In genomic region chr1:179311149-179311700, GRCh38 we compare ENCODE assay signal across 30 cellular contexts. TPM values are rescaled to one million over a fixed set of nuclear protein-coding genes. Genes with fewer than 3 reads are reported as not detected.
DNase-seq lines count a peak whose midpoint lies in the region; FAIRE-seq and TF ChIP-seq lines count a peak whose summit lies in the region.
"Had no signal": no experiment of that assay in that cellular context is flagged by ENCODE, and none has a peak within 500 bp of the region (broad histone marks: within the 10 kb centered on the region; RNA-seq: fewer than 3 reads in every experiment).

No MANE protein-coding gene starts in this region.

- intact Hi-C loops in left ventricle myocardium inferior (cut with micrococcal nuclease), result no loop called here
- intact Hi-C loops in cardiac septum (cut with DNase I), result no loop called here
- intact Hi-C loops in kidney (cut with DNase I), result no loop called here
- intact Hi-C loops in vagina (cut with DNase I), result no loop called here
- intact Hi-C loops in ovary (cut with DNase I), result loop anchor here in 1 of 4 donors (10.0 kb wide), 1 partner anchor 1054 kb away; no protein-coding TSS in a partner anchor

- no peak overlapping the region for H3K4me3 ChIP-seq in left ventricle myocardium inferior
- H3K4me3 ChIP-seq in astrocyte (ENCODE audit: insufficient read depth, low read depth, low read length), result no peak overlapping the region
- no peak overlapping the region for H3K4me3 ChIP-seq in kidney (ENCODE audit: low read length in 2 of 2)
- H3K4me3 ChIP-seq in vagina, result no peak overlapping the region
- no peak overlapping the region for H3K4me3 ChIP-seq in ovary
- H3K4me3 ChIP-seq: BLaER1 treated with 17β-estradiol and CSF1 and Interleukin-3, amounts not matched to agents 10 nM and 100 nM; dorsolateral prefrontal cortex; GM23338; left lung; Peyer's patch; prostate gland; SK-N-MC; upper lobe of left lung had no signal

- H2AFZ ChIP-seq in astrocyte (ENCODE audit: low read depth, low read length), result no peak overlapping the region
- H2AFZ ChIP-seq: GM23338 had no signal

- H3K27me3 ChIP-seq in left ventricle myocardium inferior (ENCODE audit: low read depth) (no peaks in the 10 kb centered on the region), astrocyte (ENCODE audit: insufficient read depth, low read length) (no peaks in the 10 kb centered on the region), vagina (no peaks in the 10 kb centered on the region), ovary (no peaks in the 10 kb centered on the region)
- H3K27me3 ChIP-seq: BLaER1 treated with 17β-estradiol and CSF1 and Interleukin-3, amounts not matched to agents 10 nM and 100 nM; dorsolateral prefrontal cortex; left lung; Peyer's patch; upper lobe of left lung had no signal

- H3K4me3 Mint-ChIP-seq in astrocyte (ENCODE audit: unreplicated experiment), result no peak overlapping the region
- H3K4me3 Mint-ChIP-seq: activated CD4-positive, alpha-beta T cell treated with anti-CD3 and anti-CD28 coated beads for 36 hours; GM23338; T-helper 17 cell had no signal

- peaks cover 24% of the 10 kb centered on the region for H3K4me1 Mint-ChIP-seq in astrocyte (ENCODE audit: low read depth, unreplicated experiment)
- H3K4me1 Mint-ChIP-seq: GM23338 had no signal

- FAIRE-seq in astrocyte (lab: Jason Lieb, UNC) (no peak), kidney (lab: Jason Lieb, UNC) (peak; percentile 87)
- FAIRE-seq: endothelial cell of umbilical vein had no signal

- H3K27ac ChIP-seq in left ventricle myocardium inferior (replicated peaks), result peak overlapping the region; percentile 41
- peak overlapping the region; percentile 69 for H3K27ac ChIP-seq in astrocyte (ENCODE audit: low read depth, low read length)
- no peak overlapping the region for H3K27ac ChIP-seq in kidney (ENCODE audit: low read depth in 2 of 2, low read length in 2 of 2)
- H3K27ac ChIP-seq in vagina, result peak overlapping the region; percentile 56
- no peak overlapping the region for H3K27ac ChIP-seq in ovary
- H3K27ac ChIP-seq: dorsolateral prefrontal cortex, Peyer's patch, SK-N-MC, upper lobe of left lung had no signal

- no peak for TF ChIP-seq EP300 in ovary (IDR thresholded peaks at IDR 0.05)

- H3K4me2 ChIP-seq in astrocyte (ENCODE audit: low read length), result no peak overlapping the region
- H3K4me2 ChIP-seq: GM23338 had no signal

- H3K9ac ChIP-seq in astrocyte (ENCODE audit: low read length) (no peak overlapping the region), kidney (ENCODE audit: low read length in 2 of 2) (no peak overlapping the region)
- H3K9ac ChIP-seq: BLaER1 treated with 17β-estradiol and CSF1 and Interleukin-3, amounts not matched to agents 10 nM and 100 nM had no signal

- no peak for TF ChIP-seq CTCF in left ventricle myocardium inferior (IDR thresholded peaks at IDR 0.05; ENCODE audit: borderline replicate concordance)
- TF ChIP-seq CTCF in astrocyte (IDR thresholded peaks at IDR 0.05; ENCODE audit: insufficient read depth, low read depth, low read length), result no peak
- TF ChIP-seq CTCF in kidney (IDR thresholded peaks at IDR 0.05; ENCODE audit: borderline replicate concordance, extremely low read depth, insufficient read depth), result no peak
- no peak for TF ChIP-seq CTCF in vagina (IDR thresholded peaks at IDR 0.05)
- TF ChIP-seq CTCF in ovary (IDR thresholded peaks at IDR 0.05), result no peak

- no peaks in the 10 kb centered on the region for H3K9me3 ChIP-seq in left ventricle myocardium inferior (replicated peaks)
- no peaks in the 10 kb centered on the region for H3K9me3 ChIP-seq in astrocyte (ENCODE audit: insufficient read depth, low read depth, low read length)
- no peaks in the 10 kb centered on the region for H3K9me3 ChIP-seq in kidney (ENCODE audit: control insufficient read depth in 1 of 2, low read length in 2 of 2)
- H3K9me3 ChIP-seq in vagina, result no peaks in the 10 kb centered on the region
- H3K9me3 ChIP-seq in ovary, result no peaks in the 10 kb centered on the region
- H3K9me3 ChIP-seq: BLaER1 treated with 17β-estradiol and CSF1 and Interleukin-3, amounts not matched to agents 10 nM and 100 nM; Caco-2; left lung; Peyer's patch; prostate gland; upper lobe of left lung had no signal

- H3K9me3 Mint-ChIP-seq in astrocyte (ENCODE audit: unreplicated experiment), result no peaks in the 10 kb centered on the region
- H3K9me3 Mint-ChIP-seq: GM23338 had no signal

- H3K27me3 Mint-ChIP-seq in astrocyte (ENCODE audit: low read depth, unreplicated experiment), result no peaks in the 10 kb centered on the region
- H3K27me3 Mint-ChIP-seq: activated CD4-positive, alpha-beta T cell treated with anti-CD3 and anti-CD28 coated beads for 36 hours; T-helper 17 cell had no signal

- H3K36me3 Mint-ChIP-seq in astrocyte (ENCODE audit: low read depth, unreplicated experiment), result peaks cover 12% of the 10 kb centered on the region

- H3K36me3 ChIP-seq in left ventricle myocardium inferior (peaks cover 9% of the 10 kb centered on the region), astrocyte (ENCODE audit: insufficient read depth, low read length) (peaks cover 3% of the 10 kb centered on the region), kidney (ENCODE audit: control insufficient read depth in 1 of 2, insufficient read depth in 2 of 2, low read length in 2 of 2) (no peaks in the 10 kb centered on the region), vagina (no peaks in the 10 kb centered on the region), ovary (no peaks in the 10 kb centered on the region)
- H3K36me3 ChIP-seq: prostate gland had no signal

- no peak for TF ChIP-seq POLR2A in vagina (IDR thresholded peaks at IDR 0.05)
- TF ChIP-seq POLR2A in ovary (IDR thresholded peaks at IDR 0.05), result no peak

- 64 to 80% (median 78%) methylated on average over 5 of the region's 5 CpGs for WGBS in ovary, 3 donors

- peaks cover 77% of the 10 kb centered on the region for H3K79me2 ChIP-seq in astrocyte (ENCODE audit: insufficient read depth, low read length)

- H3K4me1 ChIP-seq in left ventricle myocardium inferior (peaks cover 9% of the 10 kb centered on the region), astrocyte (ENCODE audit: insufficient read depth, low read length) (peaks cover 9% of the 10 kb centered on the region), kidney (ENCODE audit: control insufficient read depth in 1 of 2, insufficient read depth in 1 of 2, low read depth in 1 of 2, low read length in 2 of 2) (no peaks in the 10 kb centered on the region), vagina (no peaks in the 10 kb centered on the region), ovary (ENCODE audit: insufficient read depth) (peaks cover 5% of the 10 kb centered on the region)
- H3K4me1 ChIP-seq: Caco-2, Peyer's patch, prostate gland, upper lobe of left lung had no signal

- H4K20me1 ChIP-seq in astrocyte (ENCODE audit: insufficient read depth, low read length), result no peaks in the 10 kb centered on the region

- peak overlapping the region; percentile 47 for H3K27ac Mint-ChIP-seq in astrocyte (ENCODE audit: unreplicated experiment)
- H3K27ac Mint-ChIP-seq: GM23338, T-helper 17 cell had no signal

- DNase-seq in left ventricle myocardium inferior (no peak), cardiac septum (ENCODE audit: low spot score) (no peak), astrocyte (ENCODE audit: low read depth) (no peak), kidney (no peak), vagina (ENCODE audit: extremely low spot score in 2 of 2) (no peak), ovary (no peak), amygdala (lab: John Stamatoyannopoulos, UW) (no peak), NCI-H748 (lab: John Stamatoyannopoulos, UW; ENCODE audit: unreplicated experiment) (no peak)
- DNase-seq: activated CD4-positive, alpha-beta T cell treated with anti-CD3 and anti-CD28 coated beads for 36 hours; activated CD8-positive, alpha-beta memory T cell treated with anti-CD3 and anti-CD28 coated beads for 24 hours; activated T-cell treated with anti-CD3 and anti-CD28 coated beads, Interleukin-2, amount 50 U/mL, for 1 hour; amniotic stem cell; Caco-2; central memory CD4-positive, alpha-beta T cell; dorsolateral prefrontal cortex; Karpas-422; left lung; MV-4-11; NCI-H1694 treated with DMSO at 0.1 percent for 48 hours; NCI-H2171 treated with DMSO at 0.1 percent for 48 hours; NCI-H524 treated with DMSO at 0.1 percent for 48 hours; Peyer's patch; stimulated activated CD4-positive, alpha-beta T cell treated with anti-CD3 and anti-CD28 coated beads, Interleukin-1b, Interleukin-23, amount 100 ng/mL, for 48 hours; T-helper 17 cell; upper lobe of left lung had no signal

RNA-seq across cellular contexts. Expression of gene SOAT1, which starts 17.6 kb away (rescaled TPM):
- total RNA-seq in left ventricle myocardium inferior (9.8 TPM), cardiac septum (9.8 TPM), astrocyte (94.7 and 111 TPM in 2 replicates), kidney (58.1 TPM), vagina (10.3 TPM), ovary (10 to 100 TPM in 6 of 7 donors, 1 to 10 TPM in 1; 9.3 to 55.3 (median 35.8) TPM)
- polyA plus RNA-seq in kidney (ENCODE audit: insufficient read depth, low read depth, low replicate concordance) (6.8 TPM), ovary (10 to 100 TPM in 1 of 2 donors, 1 to 10 TPM in 1; 6.8 to 48.5 TPM)

RNA-seq across cellular contexts. Expression of gene AXDND1, which starts 54.5 kb away (rescaled TPM):
- total RNA-seq in left ventricle myocardium inferior, result not detected
- total RNA-seq in cardiac septum, result not detected
- total RNA-seq in astrocyte, result 0.19 and 1.1 TPM in 2 replicates
- 0.57 TPM for total RNA-seq in kidney
- polyA plus RNA-seq in kidney (ENCODE audit: insufficient read depth, low read depth, low replicate concordance), result not detected
- not detected for total RNA-seq in vagina
- 1 to 10 TPM in 1 of 7 donors, under 1 TPM in 4, not detected in 2; 0.07 to 4.1 (median 0.15) TPM for total RNA-seq in ovary
- polyA plus RNA-seq in ovary, result under 1 TPM in 1 of 2 donors, not detected in 1; 0.18 TPM
- total RNA-seq: Caco-2, endothelial cell of umbilical vein, GM23338 had no signal
- polyA plus RNA-seq: GM23338 had no signal

Comparison
In these comparisons a context has a peak if more than half of its experiments do, and no peak if none do; other contexts are left out.
1. H3K27ac ChIP-seq: peak in left ventricle myocardium inferior (single experiment), astrocyte (single experiment) and vagina (single experiment); none in kidney (0 of 2) and ovary (0 of 2).